ENCODE assay signal across 34 cellular contexts in the genomic region with DNA sequence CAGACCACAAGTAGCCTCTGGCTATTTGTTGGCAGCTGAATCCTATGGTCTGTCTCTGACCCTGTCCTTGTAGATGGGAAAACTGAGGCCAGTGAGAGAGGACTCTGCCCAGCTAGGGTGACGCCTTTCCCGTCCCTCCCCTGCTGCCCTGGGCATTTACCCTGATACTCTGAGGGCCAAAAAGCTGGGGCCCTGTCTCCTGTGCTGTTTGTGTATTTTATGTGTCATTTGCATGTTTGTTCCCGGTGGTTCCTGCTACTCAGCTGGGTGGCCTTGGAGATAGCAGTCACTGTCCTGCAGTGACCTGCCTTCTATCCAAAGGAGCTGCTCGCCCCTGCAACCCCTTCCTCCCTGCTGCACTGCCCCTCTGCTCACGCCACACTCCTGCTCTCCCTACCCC.
"Had no signal": no experiment of that assay in that cellular context is flagged by ENCODE, and none has a peak within 500 bp of the region (broad histone marks: within the 10 kb centered on the region; RNA-seq: fewer than 3 reads in every experiment).

No MANE protein-coding gene starts in this region.

- H3K4me3 ChIP-seq: ascending aorta, breast epithelium, cardiac muscle cell, colonic mucosa, esophagus squamous epithelium, gastroesophageal sphincter, heart right ventricle had no signal

- H3K36me3 Mint-ChIP-seq: activated naive CD4-positive, alpha-beta T cell treated with anti-CD3 and anti-CD28 coated beads, Interleukin-2, amount 50 U/mL, for 24 hours; activated naive CD8-positive, alpha-beta T cell treated with anti-CD3 and anti-CD28 coated beads for 36 hours had no signal

- H3K4me1 Mint-ChIP-seq: activated B cell treated with CpG ODN at 0.5 μM for 24 hours; activated naive CD4-positive, alpha-beta T cell treated with anti-CD3 and anti-CD28 coated beads, Interleukin-2, amount 50 U/mL, for 24 hours; activated naive CD8-positive, alpha-beta T cell treated with anti-CD3 and anti-CD28 coated beads for 36 hours; activated naive CD8-positive, alpha-beta T cell treated with anti-CD3 and anti-CD28 coated beads, Interleukin-2, amount 50 U/mL, for 24 hours; brain had no signal

- DNase-seq: activated B cell treated with CpG ODN at 0.5 μM for 24 hours; activated CD4-positive, alpha-beta T cell treated with anti-CD3 and anti-CD28 coated beads for 48 hours; activated CD4-positive, alpha-beta T cell treated with anti-CD3 and anti-CD28 coated beads, Interleukin-2, amount 50 U/mL, for 1 hour; activated CD4-positive, alpha-beta T cell treated with anti-CD3 and anti-CD28 coated beads, Interleukin-2, amount 50 U/mL, for 48 hours; activated CD8-positive, alpha-beta memory T cell treated with anti-CD3 and anti-CD28 coated beads for 24 hours; activated CD8-positive, alpha-beta T cell treated with anti-CD3 and anti-CD28 coated beads for 36 hours; activated effector memory CD4-positive, alpha-beta T cell treated with anti-CD3 and anti-CD28 coated beads, Interleukin-2, amount 50 U/mL, for 16 hours; activated naive CD4-positive, alpha-beta T cell treated with anti-CD3 and anti-CD28 coated beads for 36 hours; activated naive CD8-positive, alpha-beta T cell treated with anti-CD3 and anti-CD28 coated beads for 36 hours; activated naive CD8-positive, alpha-beta T cell treated with anti-CD3 and anti-CD28 coated beads, Interleukin-2, amount 50 U/mL, for 24 hours; activated T-cell treated with anti-CD3 and anti-CD28 coated beads, Interleukin-2, amount 50 U/mL, for 4 hours; central memory CD4-positive, alpha-beta T cell; cerebellar nuclear complex; colonic mucosa; effector CD8-positive, alpha-beta T cell; esophagus squamous epithelium; foreskin melanocyte; heart right ventricle; T-helper 17 cell; T1000; WERI-Rb-1 had no signal

- H3K9me3 Mint-ChIP-seq: activated B cell treated with CpG ODN at 0.5 μM for 24 hours; activated CD8-positive, alpha-beta T cell treated with anti-CD3 and anti-CD28 coated beads for 36 hours; activated naive CD4-positive, alpha-beta T cell treated with anti-CD3 and anti-CD28 coated beads for 36 hours; activated naive CD4-positive, alpha-beta T cell treated with anti-CD3 and anti-CD28 coated beads, Interleukin-2, amount 50 U/mL, for 24 hours; activated naive CD8-positive, alpha-beta T cell treated with anti-CD3 and anti-CD28 coated beads for 36 hours; activated naive CD8-positive, alpha-beta T cell treated with anti-CD3 and anti-CD28 coated beads, Interleukin-2, amount 50 U/mL, for 24 hours; activated T-cell treated with anti-CD3 and anti-CD28 coated beads, Interleukin-2, amount 50 U/mL, for 4 hours; activated T-helper 1 cell treated with anti-CD3 and anti-CD28 coated beads, Interleukin-12 subunit alpha, Interleukin-12 subunit beta, Interleukin-2, Interleukin-4 antibody, amounts not matched to agents 30 ng/mL and 10 ng/mL and 1 ng/mL, durations not matched to agents 14 hours and 24 hours and 36 hours; activated T-helper 2 cell treated with anti-CD3 and anti-CD28 coated beads, Interferon-gamma antibody, Interleukin-2, Interleukin-4, amounts not matched to agents 10 μg/mL and 5 μg/mL and 100 μg/mL, durations not matched to agents 14 hours and 24 hours and 36 hours; brain; T-helper 2 cell treated with Interferon-gamma antibody and Interleukin-4, amounts not matched to agents 5 μg/mL and 100 μg/mL, for 36 hours had no signal

- FAIRE-seq: endometrium, endothelial cell of umbilical vein had no signal

- H3K4me1 ChIP-seq: ascending aorta, breast epithelium, colonic mucosa, esophagus squamous epithelium, gastroesophageal sphincter, heart right ventricle had no signal

- H3K27ac Mint-ChIP-seq: activated B cell treated with CpG ODN at 0.5 μM for 24 hours; activated CD8-positive, alpha-beta T cell treated with anti-CD3 and anti-CD28 coated beads for 36 hours; activated naive CD4-positive, alpha-beta T cell treated with anti-CD3 and anti-CD28 coated beads for 36 hours; activated naive CD4-positive, alpha-beta T cell treated with anti-CD3 and anti-CD28 coated beads, Interleukin-2, amount 50 U/mL, for 24 hours; activated naive CD8-positive, alpha-beta T cell treated with anti-CD3 and anti-CD28 coated beads for 36 hours; activated naive CD8-positive, alpha-beta T cell treated with anti-CD3 and anti-CD28 coated beads, Interleukin-2, amount 50 U/mL, for 24 hours; activated T-helper 1 cell treated with anti-CD3 and anti-CD28 coated beads, Interleukin-12 subunit alpha, Interleukin-12 subunit beta, Interleukin-2, Interleukin-4 antibody, amounts not matched to agents 30 ng/mL and 10 ng/mL and 1 ng/mL, durations not matched to agents 14 hours and 24 hours and 36 hours; activated T-helper 2 cell treated with anti-CD3 and anti-CD28 coated beads, Interferon-gamma antibody, Interleukin-2, Interleukin-4, amounts not matched to agents 10 μg/mL and 5 μg/mL and 100 μg/mL, durations not matched to agents 14 hours and 24 hours and 36 hours; T-helper 17 cell; T-helper 2 cell treated with Interferon-gamma antibody and Interleukin-4, amounts not matched to agents 5 μg/mL and 100 μg/mL, for 36 hours had no signal

- H3K36me3 ChIP-seq: breast epithelium, colonic mucosa, heart right ventricle had no signal

- ATAC-seq: activated CD4-positive, CD25-positive, alpha-beta regulatory T cell treated with anti-CD3 and anti-CD28 coated beads, Interleukin-2, amount 50 U/mL, for 24 hours; activated CD8-positive, alpha-beta T cell treated with anti-CD3 and anti-CD28 coated beads for 36 hours; activated naive CD8-positive, alpha-beta T cell treated with anti-CD3 and anti-CD28 coated beads, Interleukin-2, amount 50 U/mL, for 24 hours; activated T-cell treated with anti-CD3 and anti-CD28 coated beads, Interleukin-2, amount 50 U/mL, for 4 hours; gastroesophageal sphincter; heart right ventricle; T-helper 17 cell had no signal

- H3K9me3 ChIP-seq: ascending aorta, breast epithelium, colonic mucosa, esophagus squamous epithelium, gastroesophageal sphincter, heart right ventricle had no signal

- H3K4me3 Mint-ChIP-seq: activated B cell treated with CpG ODN at 0.5 μM for 24 hours; activated CD8-positive, alpha-beta T cell treated with anti-CD3 and anti-CD28 coated beads for 36 hours; activated naive CD4-positive, alpha-beta T cell treated with anti-CD3 and anti-CD28 coated beads for 36 hours; activated naive CD4-positive, alpha-beta T cell treated with anti-CD3 and anti-CD28 coated beads, Interleukin-2, amount 50 U/mL, for 24 hours; activated naive CD8-positive, alpha-beta T cell treated with anti-CD3 and anti-CD28 coated beads for 36 hours; activated naive CD8-positive, alpha-beta T cell treated with anti-CD3 and anti-CD28 coated beads, Interleukin-2, amount 50 U/mL, for 24 hours; activated T-cell treated with anti-CD3 and anti-CD28 coated beads, Interleukin-2, amount 50 U/mL, for 4 hours; activated T-helper 1 cell treated with anti-CD3 and anti-CD28 coated beads, Interleukin-12 subunit alpha, Interleukin-12 subunit beta, Interleukin-2, Interleukin-4 antibody, amounts not matched to agents 30 ng/mL and 10 ng/mL and 1 ng/mL, durations not matched to agents 14 hours and 24 hours and 36 hours; brain; T-helper 17 cell; T-helper 2 cell treated with Interferon-gamma antibody and Interleukin-4, amounts not matched to agents 5 μg/mL and 100 μg/mL, for 36 hours had no signal

- H3K27me3 ChIP-seq: ascending aorta, breast epithelium, cardiac muscle cell, colonic mucosa, esophagus squamous epithelium, gastroesophageal sphincter, heart right ventricle had no signal

- H3K27me3 Mint-ChIP-seq: activated CD8-positive, alpha-beta T cell treated with anti-CD3 and anti-CD28 coated beads for 36 hours; activated naive CD4-positive, alpha-beta T cell treated with anti-CD3 and anti-CD28 coated beads, Interleukin-2, amount 50 U/mL, for 24 hours; activated naive CD8-positive, alpha-beta T cell treated with anti-CD3 and anti-CD28 coated beads for 36 hours; activated naive CD8-positive, alpha-beta T cell treated with anti-CD3 and anti-CD28 coated beads, Interleukin-2, amount 50 U/mL, for 24 hours had no signal

- H3K27ac ChIP-seq: ascending aorta, cardiac muscle cell, colonic mucosa, epithelial cell of prostate, esophagus squamous epithelium, gastroesophageal sphincter, heart right ventricle, WERI-Rb-1 had no signal
